In the genomic region with DNA sequence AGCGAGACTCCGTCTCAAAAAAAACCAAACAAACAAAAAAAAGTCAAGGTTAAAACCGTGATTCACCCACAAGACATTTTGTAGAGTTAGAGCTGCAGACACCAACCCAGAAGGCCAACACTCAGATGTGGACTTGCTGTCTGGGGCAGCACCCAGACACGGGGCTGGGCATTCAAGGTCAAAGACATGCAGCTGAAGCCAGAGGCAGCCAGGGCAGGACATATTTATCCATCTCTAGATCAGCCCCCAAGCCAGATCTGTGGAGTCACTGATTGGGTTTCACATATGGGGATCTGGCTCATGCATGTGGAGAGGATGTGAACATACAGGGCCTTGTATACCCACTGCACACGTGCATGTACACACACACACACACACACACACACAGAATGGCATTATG, we compare ENCODE assay signal across 27 cellular contexts. TPM values are rescaled to one million over a fixed set of nuclear protein-coding genes. Genes with fewer than 3 reads are reported as not detected.
"Had no signal": no experiment of that assay in that cellular context is flagged by ENCODE, and none has a peak within 500 bp of the region (broad histone marks: within the 10 kb centered on the region; RNA-seq: fewer than 3 reads in every experiment).

No MANE protein-coding gene starts in this region.

- H3K27ac Mint-ChIP-seq: activated B cell treated with CpG ODN at 0.5 μM for 24 hours; activated CD8-positive, alpha-beta T cell treated with anti-CD3 and anti-CD28 coated beads for 36 hours; activated naive CD8-positive, alpha-beta T cell treated with anti-CD3 and anti-CD28 coated beads for 36 hours; activated T-helper 17 cell treated with anti-CD3 and anti-CD28 coated beads, Interleukin-2, amount 50 U/mL, for 72 hours; mesothelial cell of epicardium; nephron progenitor cell had no signal

- H3K4me3 Mint-ChIP-seq: activated B cell treated with CpG ODN at 0.5 μM for 24 hours; activated CD8-positive, alpha-beta T cell treated with anti-CD3 and anti-CD28 coated beads for 36 hours; activated naive CD8-positive, alpha-beta T cell treated with anti-CD3 and anti-CD28 coated beads for 36 hours; activated T-helper 17 cell treated with anti-CD3 and anti-CD28 coated beads, Interleukin-2, amount 50 U/mL, for 72 hours; mesothelial cell of epicardium; nephron progenitor cell had no signal

- DNase-seq: activated B cell treated with CpG ODN at 0.5 μM for 24 hours; activated CD4-positive, alpha-beta T cell treated with anti-CD3 and anti-CD28 coated beads for 4 hours; activated CD8-positive, alpha-beta T cell treated with anti-CD3 and anti-CD28 coated beads for 36 hours; activated naive CD4-positive, alpha-beta T cell; activated naive CD8-positive, alpha-beta T cell treated with anti-CD3 and anti-CD28 coated beads for 36 hours; activated T-cell treated with anti-CD3 and anti-CD28 coated beads, Interleukin-2, amount 50 U/mL, for 1 hour; body of pancreas; caudate nucleus; foreskin fibroblast; left lung; nephron progenitor cell; occipital lobe; right cardiac atrium; small intestine; stimulated activated CD4-positive, alpha-beta T cell treated with anti-CD3 and anti-CD28 coated beads, Interleukin-15, amount 100 ng/mL, for 24 hours; stimulated activated CD4-positive, alpha-beta T cell treated with anti-CD3 and anti-CD28 coated beads, Interleukin-2, amount 100 ng/mL, for 48 hours; testis; upper lobe of left lung had no signal

- H3K27me3 ChIP-seq: body of pancreas, testis, upper lobe of left lung had no signal

- H3K4me3 ChIP-seq: body of pancreas, dorsolateral prefrontal cortex, left lung, prostate gland, testis, upper lobe of left lung had no signal

- H3K9me3 ChIP-seq: body of pancreas, left lung, prostate gland, testis, upper lobe of left lung had no signal

- H3K9me3 Mint-ChIP-seq: activated B cell treated with CpG ODN at 0.5 μM for 24 hours; activated CD8-positive, alpha-beta T cell treated with anti-CD3 and anti-CD28 coated beads for 36 hours; activated naive CD8-positive, alpha-beta T cell treated with anti-CD3 and anti-CD28 coated beads for 36 hours; activated T-helper 17 cell treated with anti-CD3 and anti-CD28 coated beads, Interleukin-2, amount 50 U/mL, for 72 hours; mesothelial cell of epicardium had no signal

- H3K4me1 ChIP-seq: left lung, prostate gland, testis, upper lobe of left lung had no signal

- H3K36me3 Mint-ChIP-seq: activated naive CD8-positive, alpha-beta T cell treated with anti-CD3 and anti-CD28 coated beads for 36 hours; mesothelial cell of epicardium had no signal

- H3K27ac ChIP-seq: body of pancreas, dorsolateral prefrontal cortex, epithelial cell of prostate, left lung, prostate gland, testis, upper lobe of left lung had no signal

- ATAC-seq: activated CD8-positive, alpha-beta T cell treated with anti-CD3 and anti-CD28 coated beads for 36 hours; activated T-helper 17 cell treated with anti-CD3 and anti-CD28 coated beads, Interleukin-2, amount 50 U/mL, for 72 hours; body of pancreas; left lung; right cardiac atrium had no signal

- H3K36me3 ChIP-seq: left lung, prostate gland, upper lobe of left lung had no signal

- H3K4me1 Mint-ChIP-seq: activated B cell treated with CpG ODN at 0.5 μM for 24 hours; activated naive CD8-positive, alpha-beta T cell treated with anti-CD3 and anti-CD28 coated beads for 36 hours; activated T-helper 17 cell treated with anti-CD3 and anti-CD28 coated beads, Interleukin-2, amount 50 U/mL, for 72 hours; mesothelial cell of epicardium; nephron progenitor cell had no signal

RNA-seq across cellular contexts. Expression of a gene that starts 3.6 kb away (rescaled TPM):
- total RNA-seq: activated B cell treated with CpG ODN at 0.5 μM for 24 hours; activated CD8-positive, alpha-beta T cell treated with anti-CD3 and anti-CD28 coated beads for 36 hours; activated naive CD8-positive, alpha-beta T cell treated with anti-CD3 and anti-CD28 coated beads for 36 hours; activated T-helper 17 cell treated with anti-CD3 and anti-CD28 coated beads, Interleukin-2, amount 50 U/mL, for 72 hours; body of pancreas; dorsolateral prefrontal cortex; glomerular endothelial cell; left lung; lung microvascular endothelial cell; mesothelial cell of epicardium; myocyte; occipital lobe; right cardiac atrium; upper lobe of left lung had no signal
- polyA plus RNA-seq: keratinocyte, right cardiac atrium, small intestine had no signal

RNA-seq across cellular contexts. Expression of a gene that starts 6.2 kb away (rescaled TPM):
- total RNA-seq: glomerular endothelial cell, lung microvascular endothelial cell, myocyte, occipital lobe had no signal

RNA-seq across cellular contexts. Expression of a gene that starts 24.9 kb away (rescaled TPM):
- total RNA-seq: activated B cell treated with CpG ODN at 0.5 μM for 24 hours; activated CD8-positive, alpha-beta T cell treated with anti-CD3 and anti-CD28 coated beads for 36 hours; activated naive CD8-positive, alpha-beta T cell treated with anti-CD3 and anti-CD28 coated beads for 36 hours; activated T-helper 17 cell treated with anti-CD3 and anti-CD28 coated beads, Interleukin-2, amount 50 U/mL, for 72 hours; body of pancreas; glomerular endothelial cell; left lung; lung microvascular endothelial cell; mesothelial cell of epicardium; myocyte; occipital lobe; right cardiac atrium had no signal
- polyA plus RNA-seq: keratinocyte, right cardiac atrium had no signal

RNA-seq across cellular contexts. Expression of a gene that starts 39.6 kb away (rescaled TPM):
- total RNA-seq: activated B cell treated with CpG ODN at 0.5 μM for 24 hours; activated CD8-positive, alpha-beta T cell treated with anti-CD3 and anti-CD28 coated beads for 36 hours; activated naive CD8-positive, alpha-beta T cell treated with anti-CD3 and anti-CD28 coated beads for 36 hours; activated T-helper 17 cell treated with anti-CD3 and anti-CD28 coated beads, Interleukin-2, amount 50 U/mL, for 72 hours; body of pancreas; dorsolateral prefrontal cortex; glomerular endothelial cell; left lung; lung microvascular endothelial cell; mesothelial cell of epicardium; myocyte; occipital lobe; prostate gland; right cardiac atrium; upper lobe of left lung had no signal
- polyA plus RNA-seq: keratinocyte, right cardiac atrium, small intestine had no signal

RNA-seq across cellular contexts. Expression of a gene that starts 43.4 kb away (rescaled TPM):
- total RNA-seq: body of pancreas, glomerular endothelial cell, left lung, lung microvascular endothelial cell, mesothelial cell of epicardium, myocyte, occipital lobe, right cardiac atrium, upper lobe of left lung had no signal
- polyA plus RNA-seq: right cardiac atrium had no signal
